In the genomic region with DNA sequence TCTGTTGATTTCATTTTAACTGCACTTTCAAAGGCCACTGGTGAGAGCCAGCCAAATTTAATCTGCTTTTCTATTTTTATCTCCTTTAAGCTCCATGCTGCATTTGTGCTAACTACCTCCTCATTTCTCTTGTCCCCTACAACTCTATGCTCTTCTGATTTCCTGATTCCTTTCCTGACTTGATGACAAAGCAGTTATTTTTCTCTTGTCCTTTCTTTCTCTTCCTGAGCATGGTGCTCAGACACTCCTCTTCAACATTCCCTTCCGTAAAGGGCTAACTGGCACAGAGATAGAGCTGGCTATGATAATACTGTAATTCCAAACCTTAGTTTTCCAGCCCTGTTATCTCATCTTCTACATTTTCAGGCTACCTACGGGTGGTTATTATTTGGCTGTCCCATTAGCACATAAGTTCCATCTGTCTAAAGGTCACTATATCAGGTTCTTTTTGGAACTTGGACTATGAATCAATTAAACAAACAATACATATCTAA, we compare ENCODE assay signal across 21 cellular contexts.
"Had no signal": no experiment of that assay in that cellular context is flagged by ENCODE, and none has a peak within 500 bp of the region (broad histone marks: within the 10 kb centered on the region; RNA-seq: fewer than 3 reads in every experiment).

No MANE protein-coding gene starts in this region.

- FAIRE-seq: endothelial cell of umbilical vein, TTC549 had no signal

- H3K36me3 ChIP-seq: thyroid gland had no signal

- H3K4me2 ChIP-seq: hepatocyte had no signal

- H3K4me1 Mint-ChIP-seq: activated CD4-positive, alpha-beta T cell treated with anti-CD3 and anti-CD28 coated beads for 36 hours; activated naive CD8-positive, alpha-beta T cell treated with anti-CD3 and anti-CD28 coated beads for 36 hours; nephron progenitor cell; WTC11 had no signal

- H3K79me2 ChIP-seq: hepatocyte had no signal

- H3K9me3 Mint-ChIP-seq: activated naive CD8-positive, alpha-beta T cell treated with anti-CD3 and anti-CD28 coated beads for 36 hours; activated T-helper 1 cell treated with anti-CD3 and anti-CD28 coated beads, Interleukin-12 subunit alpha, Interleukin-12 subunit beta, Interleukin-2, Interleukin-4 antibody, amounts not matched to agents 30 ng/mL and 10 ng/mL and 1 ng/mL, durations not matched to agents 14 hours and 24 hours and 36 hours; nephron progenitor cell; WTC11 had no signal

- H3K27ac Mint-ChIP-seq: activated CD4-positive, alpha-beta T cell treated with anti-CD3 and anti-CD28 coated beads for 36 hours; activated naive CD8-positive, alpha-beta T cell treated with anti-CD3 and anti-CD28 coated beads for 36 hours; activated T-helper 1 cell treated with anti-CD3 and anti-CD28 coated beads, Interleukin-12 subunit alpha, Interleukin-12 subunit beta, Interleukin-2, Interleukin-4 antibody, amounts not matched to agents 30 ng/mL and 10 ng/mL and 1 ng/mL, durations not matched to agents 14 hours and 24 hours and 36 hours; nephron progenitor cell; WTC11 had no signal

- H3K4me1 ChIP-seq: esophagus muscularis mucosa, spleen had no signal

- ATAC-seq: activated CD4-positive, alpha-beta T cell treated with anti-CD3 and anti-CD28 coated beads for 36 hours; sciatic nerve; WTC11 had no signal

- H3K9me3 ChIP-seq: esophagus muscularis mucosa, spleen, thyroid gland had no signal

- H2AFZ ChIP-seq: hepatocyte had no signal

- H3K27ac ChIP-seq: esophagus muscularis mucosa, hepatocyte, spleen, thyroid gland had no signal

- H3K4me3 ChIP-seq: esophagus muscularis mucosa, hepatocyte, spleen, thyroid gland had no signal

- DNase-seq: activated CD4-positive, alpha-beta T cell treated with anti-CD3 and anti-CD28 coated beads for 36 hours; activated CD4-positive, alpha-beta T cell treated with anti-CD3 and anti-CD28 coated beads, Interleukin-2, amount 50 U/mL, for 48 hours; activated naive CD8-positive, alpha-beta T cell treated with anti-CD3 and anti-CD28 coated beads for 36 hours; activated T-cell treated with anti-CD3 and anti-CD28 coated beads for 4 hours; amniotic stem cell; dermis blood vessel endothelial cell; effector memory CD4-positive, alpha-beta T cell; midbrain; nephron progenitor cell; occipital lobe; spleen; stimulated activated CD8-positive, alpha-beta memory T cell treated with anti-CD3 and anti-CD28 coated beads, Interleukin-4, amount 100 ng/mL, for 48 hours; stimulated activated naive CD4-positive, alpha-beta T cell treated with Interleukin-2 at 50 U/mL for 16 hours; thyroid gland had no signal

- H3K36me3 Mint-ChIP-seq: WTC11 had no signal

- H3K27me3 ChIP-seq: esophagus muscularis mucosa, hepatocyte, spleen, thyroid gland had no signal

- H3K4me3 Mint-ChIP-seq: activated CD4-positive, alpha-beta T cell treated with anti-CD3 and anti-CD28 coated beads for 36 hours; activated naive CD8-positive, alpha-beta T cell treated with anti-CD3 and anti-CD28 coated beads for 36 hours; activated T-helper 1 cell treated with anti-CD3 and anti-CD28 coated beads, Interleukin-12 subunit alpha, Interleukin-12 subunit beta, Interleukin-2, Interleukin-4 antibody, amounts not matched to agents 30 ng/mL and 10 ng/mL and 1 ng/mL, durations not matched to agents 14 hours and 24 hours and 36 hours; nephron progenitor cell; WTC11 had no signal
